In genomic region chr11:97995874-97996273, GRCh38 we compare ENCODE assay signal across 23 cellular contexts.
"Had no signal": no experiment of that assay in that cellular context is flagged by ENCODE, and none has a peak within 500 bp of the region (broad histone marks: within the 10 kb centered on the region; RNA-seq: fewer than 3 reads in every experiment).

No MANE protein-coding gene starts in this region.

- H3K4me3 Mint-ChIP-seq: effector memory CD8-positive, alpha-beta T cell; naive thymus-derived CD4-positive, alpha-beta T cell; nephron; stimulated activated effector memory CD8-positive, alpha-beta T cell treated with anti-CD3 and anti-CD28 coated beads, Interleukin-12 subunit alpha, Interleukin-12 subunit beta, amount 100 ng/mL, for 72 hours had no signal

- H3K4me1 Mint-ChIP-seq: naive thymus-derived CD4-positive, alpha-beta T cell; nephron; stimulated activated effector memory CD8-positive, alpha-beta T cell treated with anti-CD3 and anti-CD28 coated beads, Interleukin-12 subunit alpha, Interleukin-12 subunit beta, amount 100 ng/mL, for 72 hours had no signal

- ATAC-seq: effector memory CD8-positive, alpha-beta T cell; esophagus mucosa; gastrocnemius medialis; left lung; naive thymus-derived CD4-positive, alpha-beta T cell; sciatic nerve; stimulated activated effector memory CD8-positive, alpha-beta T cell treated with anti-CD3 and anti-CD28 coated beads, Interleukin-12 subunit alpha, Interleukin-12 subunit beta, amount 100 ng/mL, for 72 hours had no signal

- H3K27ac ChIP-seq: gastrocnemius medialis, left lung, prostate gland, right atrium auricular region, stomach, thyroid gland had no signal

- H3K4me3 ChIP-seq: gastrocnemius medialis, left lung, prostate gland, right atrium auricular region, stomach, thyroid gland had no signal

- H3K27me3 Mint-ChIP-seq: effector memory CD8-positive, alpha-beta T cell; naive thymus-derived CD4-positive, alpha-beta T cell had no signal

- H3K36me3 Mint-ChIP-seq: naive thymus-derived CD4-positive, alpha-beta T cell; stimulated activated effector memory CD8-positive, alpha-beta T cell treated with anti-CD3 and anti-CD28 coated beads, Interleukin-12 subunit alpha, Interleukin-12 subunit beta, amount 100 ng/mL, for 72 hours had no signal

- H3K27me3 ChIP-seq: gastrocnemius medialis, left lung, right atrium auricular region, stomach, thyroid gland had no signal

- H3K36me3 ChIP-seq: gastrocnemius medialis, left lung, prostate gland, right atrium auricular region, stomach, thyroid gland had no signal

- H3K4me1 ChIP-seq: gastrocnemius medialis, left lung, prostate gland, right atrium auricular region, stomach, thyroid gland had no signal

- H3K27ac Mint-ChIP-seq: effector memory CD8-positive, alpha-beta T cell; naive thymus-derived CD4-positive, alpha-beta T cell; nephron; stimulated activated effector memory CD8-positive, alpha-beta T cell treated with anti-CD3 and anti-CD28 coated beads, Interleukin-12 subunit alpha, Interleukin-12 subunit beta, amount 100 ng/mL, for 72 hours had no signal

- DNase-seq: cortex of kidney; effector memory CD8-positive, alpha-beta T cell; foreskin fibroblast; gastrocnemius medialis; head of caudate nucleus; kidney; left lung; mesenchymal stem cell; midbrain; naive thymus-derived CD4-positive, alpha-beta T cell; nucleus accumbens; stimulated activated CD4-positive, alpha-beta T cell treated with anti-CD3 and anti-CD28 coated beads, Interleukin-2, amount 100 ng/mL, for 24 hours; stimulated activated CD4-positive, alpha-beta T cell treated with anti-CD3 and anti-CD28 coated beads, Interleukin-4, amount 100 ng/mL, for 24 hours; stimulated activated naive CD4-positive, alpha-beta T cell treated with Interleukin-2 at 50 U/mL for 16 hours; stomach; thyroid gland; trophoblast cell had no signal

- H3K9me3 ChIP-seq: gastrocnemius medialis, left lung, prostate gland, right atrium auricular region, stomach, thyroid gland had no signal
